Comparison of ENCODE assay signal across 15 cellular contexts in the genomic region with DNA sequence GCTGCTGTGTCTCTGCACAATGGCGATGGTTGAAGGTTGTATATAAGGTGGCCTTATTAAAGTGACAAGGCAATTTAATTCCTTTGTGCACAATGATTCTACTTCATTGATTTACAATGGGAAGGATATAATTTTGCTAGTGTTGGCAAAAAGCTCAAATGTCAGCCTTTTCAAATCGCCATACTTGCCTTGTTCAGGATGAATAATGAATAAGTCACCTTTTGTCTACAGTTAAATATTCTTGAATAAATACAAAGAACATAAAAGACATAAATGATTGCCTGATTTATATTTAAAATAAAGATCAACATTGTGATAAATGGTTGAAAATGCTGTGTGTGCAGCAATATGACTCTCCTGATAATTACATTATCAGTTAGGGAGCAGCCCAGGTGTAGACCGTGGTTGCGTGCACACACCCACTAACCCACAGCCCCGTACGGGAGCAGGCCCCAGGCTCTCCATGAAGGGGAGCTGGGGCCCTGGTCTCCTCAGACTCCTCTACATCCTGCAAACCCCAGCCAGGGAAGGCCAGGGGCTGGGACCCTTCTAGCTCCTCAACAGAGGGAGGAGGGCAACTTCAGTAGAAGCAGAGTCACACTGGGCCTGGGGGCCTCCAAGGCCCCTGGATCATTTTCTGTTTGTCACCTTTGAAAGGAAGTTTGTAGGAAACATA.
DNase-seq lines count a peak whose midpoint lies in the region; ATAC-seq and TF ChIP-seq lines count a peak whose summit lies in the region.
"Had no signal": no experiment of that assay in that cellular context is flagged by ENCODE, and none has a peak within 500 bp of the region (broad histone marks: within the 10 kb centered on the region; RNA-seq: fewer than 3 reads in every experiment).

No MANE protein-coding gene starts in this region.

- no peaks in the 10 kb centered on the region for H4K20me1 ChIP-seq in BLaER1

- H3K9me3 ChIP-seq in BLaER1 = 0 out of 2 replicates have a peak, but pooled peaks cover 2% of the 10 kb centered on the region
- no peaks in the 10 kb centered on the region for H3K9me3 ChIP-seq in CD4-positive, CD25-positive, alpha-beta regulatory T cell (ENCODE audit: control insufficient read depth in 2 of 2, low read length in 2 of 2)
- H3K9me3 ChIP-seq: upper lobe of left lung had no signal

- no peaks in the 10 kb centered on the region for H3K36me3 Mint-ChIP-seq in CD4-positive, CD25-positive, alpha-beta regulatory T cell
- no peaks in the 10 kb centered on the region for H3K36me3 Mint-ChIP-seq in brain

- H3K27me3 ChIP-seq in BLaER1 = no peaks in the 10 kb centered on the region
- H3K27me3 ChIP-seq in CD4-positive, CD25-positive, alpha-beta regulatory T cell (ENCODE audit: control insufficient read depth, insufficient read depth, low read length) = no peaks in the 10 kb centered on the region
- H3K27me3 ChIP-seq: upper lobe of left lung had no signal

- no peak for TF ChIP-seq CTCF in brain (conservative IDR thresholded peaks at IDR 0.05)
- no peak for TF ChIP-seq CTCF in GM13977 (IDR thresholded peaks at IDR 0.05; ENCODE audit: extremely low read depth, insufficient read depth, missing control alignments)

- no peaks in the 10 kb centered on the region for H3K27me3 Mint-ChIP-seq in CD4-positive, CD25-positive, alpha-beta regulatory T cell
- H3K27me3 Mint-ChIP-seq in brain = no peaks in the 10 kb centered on the region

- peaks cover 0 to 4% (median 0%) of the 10 kb centered on the region in 7 donors for H3K9me3 Mint-ChIP-seq in CD4-positive, CD25-positive, alpha-beta regulatory T cell
- H3K9me3 Mint-ChIP-seq in brain = peaks cover 1 to 8% (median 7%) of the 10 kb centered on the region in 5 experiments

- in situ Hi-C loops in GM13977 (cut with MboI; ENCODE audit: low pct_unique_long_range_greater_than_20kb, low sequenced_read_pairs, unreplicated experiment) = no loop called here

- peak in 1 of 2 donors; percentile 6 for ATAC-seq in CD4-positive, CD25-positive, alpha-beta regulatory T cell (ENCODE audit: low read depth in 2 of 2)
- ATAC-seq in GM18868 (IDR thresholded peaks at IDR 0.05; ENCODE audit: unreplicated experiment) (no peak), HG02973 (IDR thresholded peaks at IDR 0.05; ENCODE audit: unreplicated experiment) (no peak)
- ATAC-seq: K562 had no signal

- no peaks in the 10 kb centered on the region for H3K36me3 ChIP-seq in BLaER1
- no peaks in the 10 kb centered on the region for H3K36me3 ChIP-seq in CD4-positive, CD25-positive, alpha-beta regulatory T cell (ENCODE audit: control insufficient read depth, insufficient read depth, low read length)
- H3K36me3 ChIP-seq: upper lobe of left lung had no signal

- no peak overlapping the region for H3K4me3 ChIP-seq in BLaER1
- peak overlapping the region; percentile 54 for H3K4me3 ChIP-seq in CD4-positive, CD25-positive, alpha-beta regulatory T cell (ENCODE audit: low read depth, low read length)
- H3K4me3 ChIP-seq: K562, upper lobe of left lung had no signal

- H3K4me1 Mint-ChIP-seq in CD4-positive, CD25-positive, alpha-beta regulatory T cell = peaks cover 0 to 59% (median 15%) of the 10 kb centered on the region in 4 donors
- H3K4me1 Mint-ChIP-seq in brain = peaks cover 49% of the 10 kb centered on the region

- peak overlapping the region; percentile 44 for H3K4me2 ChIP-seq in BLaER1

- H3K4me3 Mint-ChIP-seq in CD4-positive, CD25-positive, alpha-beta regulatory T cell = peak overlapping the region in 3 of 4 donors; percentile 56 to 82 (median 79)
- peak overlapping the region in 3 of 5 experiments; percentile 7 to 46 (median 45) for H3K4me3 Mint-ChIP-seq in brain

- no peak for DNase-seq in CD4-positive, CD25-positive, alpha-beta regulatory T cell
- DNase-seq in NCI-H2081 (lab: John Stamatoyannopoulos, UW) (peak; percentile 76 to 94), GM13977 (ENCODE audit: low spot score) (no peak), NCI-H2107 treated with DMSO at 0.1 percent for 48 hours (lab: John Stamatoyannopoulos, UW; ENCODE audit: unreplicated experiment) (no peak)
- DNase-seq: EL, erythroblast, small intestine had no signal

- H3K27ac ChIP-seq in BLaER1 = no peak overlapping the region
- H3K27ac ChIP-seq in CD4-positive, CD25-positive, alpha-beta regulatory T cell (ENCODE audit: insufficient read depth, low read length, poor library complexity, severe bottlenecking) = no peak overlapping the region
- H3K27ac ChIP-seq: HL-60, upper lobe of left lung had no signal

- peak overlapping the region in 2 of 3 donors; percentile 4 to 62 for H3K27ac Mint-ChIP-seq in CD4-positive, CD25-positive, alpha-beta regulatory T cell
- H3K27ac Mint-ChIP-seq in brain = peak overlapping the region in 4 of 5 experiments; percentile 25 to 84 (median 58)
- H3K27ac Mint-ChIP-seq: progenitor cell of endocrine pancreas had no signal

- H3K4me1 ChIP-seq in BLaER1 = peaks cover 23% of the 10 kb centered on the region
- H3K4me1 ChIP-seq in CD4-positive, CD25-positive, alpha-beta regulatory T cell (ENCODE audit: control insufficient read depth, insufficient read depth, low read length, poor library complexity, severe bottlenecking) = peaks cover 16% of the 10 kb centered on the region
- H3K4me1 ChIP-seq: upper lobe of left lung had no signal

- no peak overlapping the region for H3K9ac ChIP-seq in BLaER1

Comparison
In these comparisons a context has a peak if more than half of its experiments do, and no peak if none do; other contexts are left out.
1. DNase-seq: peak in NCI-H2081 (2 of 2); none in CD4-positive, CD25-positive, alpha-beta regulatory T cell (0 of 3), GM13977 (single experiment) and NCI-H2107 treated with DMSO at 0.1 percent for 48 hours (single experiment).